ENCODE assay signal across 11 cellular contexts in the genomic region with DNA sequence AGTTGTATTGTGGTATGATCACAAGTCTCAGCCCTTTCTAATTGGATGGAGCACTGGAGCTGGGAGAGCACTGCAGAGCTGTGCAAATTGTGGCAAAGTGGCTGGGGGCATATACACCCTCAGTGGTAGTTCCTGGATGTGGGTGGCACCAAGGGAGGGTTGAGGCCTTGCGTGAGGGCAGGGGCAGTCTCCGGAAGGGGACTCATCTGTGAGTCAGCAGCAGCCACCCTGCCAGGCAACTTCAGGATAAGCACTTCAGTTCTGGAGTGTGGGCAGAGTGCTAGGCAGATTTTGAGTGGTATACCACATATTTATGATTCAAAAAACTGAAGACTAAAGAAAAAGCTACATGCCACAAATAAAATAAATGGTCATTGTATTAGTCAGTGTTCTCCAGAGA.
DNase-seq lines count a peak whose midpoint lies in the region; ATAC-seq and TF ChIP-seq lines count a peak whose summit lies in the region.
"Had no signal": no experiment of that assay in that cellular context is flagged by ENCODE, and none has a peak within 500 bp of the region (broad histone marks: within the 10 kb centered on the region; RNA-seq: fewer than 3 reads in every experiment).

No MANE protein-coding gene starts in this region.

- H3K27ac ChIP-seq in heart right ventricle, result no peak overlapping the region
- H3K27ac ChIP-seq: heart left ventricle, right lobe of liver had no signal

- intact Hi-C loops in heart right ventricle (cut with DNase I), result no loop called here

- DNase-seq in AG09309 (ENCODE audit: low read depth) (peak; percentile 25), H4 (ENCODE audit: low spot score) (peak; percentile 97), SW480 (ENCODE audit: low spot score) (peak; percentile 47), foreskin fibroblast (peak; percentile 50 to 68), NCI-H82 treated with DMSO at 0.1 percent for 48 hours (lab: John Stamatoyannopoulos, UW; ENCODE audit: unreplicated experiment) (no peak), heart right ventricle (no peak), kidney glomerular epithelial cell (lab: John Stamatoyannopoulos, UW) (no peak)
- DNase-seq: heart left ventricle, NCI-H146, right lobe of liver had no signal

- WGBS in heart right ventricle, 2 donors, result 89 to 91% methylated on average over 2 of the region's 2 CpGs

- H3K36me3 ChIP-seq in heart right ventricle, result no peaks in the 10 kb centered on the region
- H3K36me3 ChIP-seq: heart left ventricle, right lobe of liver had no signal

- no peaks in the 10 kb centered on the region for H3K9me3 ChIP-seq in heart right ventricle
- H3K9me3 ChIP-seq: heart left ventricle, right lobe of liver had no signal

- ATAC-seq in GM18502 (IDR thresholded peaks at IDR 0.05; ENCODE audit: poor library complexity, unreplicated experiment) (no peak), heart right ventricle (no peak)
- ATAC-seq: heart left ventricle, right lobe of liver had no signal

- no peak overlapping the region for H3K4me3 ChIP-seq in AG09309 (ENCODE audit: control insufficient read depth, low read depth, low read length)
- no peak overlapping the region for H3K4me3 ChIP-seq in foreskin fibroblast (ENCODE audit: low read depth in 1 of 2, low read length in 2 of 2)
- H3K4me3 ChIP-seq in heart right ventricle, result no peak overlapping the region
- H3K4me3 ChIP-seq: heart left ventricle, right lobe of liver had no signal

- TF ChIP-seq CTCF in AG09309 (IDR thresholded peaks at IDR 0.05; ENCODE audit: control insufficient read depth, insufficient read depth, low read depth, low read length, missing control alignments) (no peak), foreskin fibroblast (IDR thresholded peaks at IDR 0.05; ENCODE audit: low read depth, low read length) (no peak), heart right ventricle (IDR thresholded peaks at IDR 0.05) (no peak)

- no peaks in the 10 kb centered on the region for H3K4me1 ChIP-seq in heart right ventricle
- H3K4me1 ChIP-seq: heart left ventricle, right lobe of liver had no signal

- H3K27me3 ChIP-seq in heart right ventricle, result no peaks in the 10 kb centered on the region
- H3K27me3 ChIP-seq: heart left ventricle, right lobe of liver had no signal

Comparison
In these comparisons a context has a peak if more than half of its experiments do, and no peak if none do; other contexts are left out.
1. DNase-seq: peak in AG09309 (single experiment), H4 (single experiment), SW480 (single experiment) and foreskin fibroblast (2 of 2); none in NCI-H82 treated with DMSO at 0.1 percent for 48 hours (single experiment), heart right ventricle (0 of 2) and kidney glomerular epithelial cell (single experiment).